In the genomic region with DNA sequence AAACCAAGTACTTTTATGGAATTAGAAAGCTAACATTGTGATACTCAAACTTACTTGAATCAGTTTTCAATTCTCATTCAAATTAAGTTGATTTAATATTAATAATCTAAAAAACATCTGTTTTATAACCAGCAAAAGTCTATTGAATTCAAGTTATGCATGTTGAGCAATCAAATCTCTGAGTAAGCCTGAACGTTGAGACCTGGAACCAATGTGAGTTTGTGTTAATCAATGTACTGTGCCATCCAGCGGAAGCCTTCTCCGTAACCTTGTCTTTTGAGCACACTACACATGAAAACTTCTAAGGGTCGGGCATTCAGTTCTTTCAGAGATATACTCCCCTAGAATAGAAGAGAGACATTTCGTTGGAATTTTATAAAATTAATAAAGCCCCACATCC, we compare ENCODE assay signal across 16 cellular contexts.
"Had no signal": no experiment of that assay in that cellular context is flagged by ENCODE, and none has a peak within 500 bp of the region (broad histone marks: within the 10 kb centered on the region; RNA-seq: fewer than 3 reads in every experiment).

No MANE protein-coding gene starts in this region.

- ATAC-seq: esophagus mucosa; foreskin keratinocyte; left colon; mucosa of descending colon; naive thymus-derived CD8-positive, alpha-beta T cell had no signal

- H3K4me3 Mint-ChIP-seq: immature natural killer cell; naive thymus-derived CD8-positive, alpha-beta T cell had no signal

- H3K27me3 Mint-ChIP-seq: naive thymus-derived CD8-positive, alpha-beta T cell had no signal

- H3K27ac Mint-ChIP-seq: immature natural killer cell; naive thymus-derived CD8-positive, alpha-beta T cell had no signal

- H3K4me1 ChIP-seq: foreskin keratinocyte, sigmoid colon, transverse colon had no signal

- H3K27ac ChIP-seq: foreskin keratinocyte, sigmoid colon, thoracic aorta, transverse colon had no signal

- DNase-seq: cortex of kidney; effector memory CD4-positive, alpha-beta T cell; foreskin keratinocyte; immature natural killer cell; left colon; mucosa of descending colon; naive thymus-derived CD8-positive, alpha-beta T cell; sigmoid colon; small intestine; stimulated activated CD4-positive, alpha-beta T cell treated with anti-CD3 and anti-CD28 coated beads, Interleukin-12 subunit alpha, Interleukin-12 subunit beta, amount 100 ng/mL, for 4 hours; stimulated activated naive CD4-positive, alpha-beta T cell; stomach; substantia nigra; transverse colon had no signal

- H3K9me3 ChIP-seq: mucosa of descending colon, sigmoid colon, stomach, thoracic aorta, transverse colon had no signal

- H3K4me1 Mint-ChIP-seq: immature natural killer cell had no signal

- H3K4me3 ChIP-seq: mucosa of descending colon, sigmoid colon, stomach, thoracic aorta, transverse colon had no signal

- H3K27me3 ChIP-seq: foreskin keratinocyte, sigmoid colon, stomach, transverse colon had no signal

- H3K9me3 Mint-ChIP-seq: immature natural killer cell; naive thymus-derived CD8-positive, alpha-beta T cell had no signal
